ENCODE assay signal across 10 cellular contexts in the genomic region with DNA sequence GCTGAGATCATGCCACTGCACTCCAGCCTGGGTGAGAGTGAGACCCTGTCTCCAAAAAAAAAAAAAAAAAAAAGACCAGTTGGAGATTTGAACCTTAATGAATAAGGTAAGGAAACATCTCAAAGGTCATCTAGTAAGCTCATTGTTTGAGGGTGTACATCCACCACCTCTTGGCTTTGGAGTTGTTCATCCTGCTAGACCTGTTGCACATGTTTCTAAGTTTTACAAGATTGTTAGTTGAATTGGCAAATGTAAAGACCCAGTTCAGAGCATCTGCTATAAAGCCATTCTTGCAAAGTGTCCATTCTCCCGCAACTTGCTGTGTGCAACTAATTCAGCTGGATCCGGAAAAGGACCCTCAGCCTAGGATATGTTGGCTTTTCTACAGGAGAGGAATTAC. TPM values are rescaled to one million over a fixed set of nuclear protein-coding genes. Genes with fewer than 3 reads are reported as not detected.
DNase-seq lines count a peak whose midpoint lies in the region; ATAC-seq, FAIRE-seq and TF ChIP-seq lines count a peak whose summit lies in the region.
"Had no signal": no experiment of that assay in that cellular context is flagged by ENCODE, and none has a peak within 500 bp of the region (broad histone marks: within the 10 kb centered on the region; RNA-seq: fewer than 3 reads in every experiment).

No MANE protein-coding gene starts in this region.

- H3K36me3 Mint-ChIP-seq in astrocyte (ENCODE audit: low read depth, unreplicated experiment) = peaks cover 3% of the 10 kb centered on the region

- intact Hi-C loops in HCT116 (cut with micrococcal nuclease) (no loop called here), lower lobe of right lung (cut with DNase I) (no loop called here)

- no peak for TF ChIP-seq RAD21 in HCT116 (IDR thresholded peaks at IDR 0.05; ENCODE audit: low read depth)

- H3K9me3 ChIP-seq in HCT116 (ENCODE audit: control insufficient read depth in 1 of 2, insufficient read depth in 1 of 2, low read depth in 1 of 2, low read length in 2 of 2) (no peaks in the 10 kb centered on the region), astrocyte (ENCODE audit: insufficient read depth, low read depth, low read length) (no peaks in the 10 kb centered on the region), lower lobe of right lung (no peaks in the 10 kb centered on the region)

- H3K27me3 ChIP-seq in HCT116 (ENCODE audit: insufficient read depth, low read length) = no peaks in the 10 kb centered on the region
- H3K27me3 ChIP-seq in astrocyte (ENCODE audit: insufficient read depth, low read length) = no peaks in the 10 kb centered on the region
- no peaks in the 10 kb centered on the region for H3K27me3 ChIP-seq in lower lobe of right lung (ENCODE audit: low read depth)

- no peak for TF ChIP-seq CTCF in 22Rv1 (IDR thresholded peaks at IDR 0.05)
- no peak for TF ChIP-seq CTCF in HCT116 (IDR thresholded peaks at IDR 0.05 in 2 of 3, conservative IDR thresholded peaks at IDR 0.05 in 1 of 3; ENCODE audit: borderline replicate concordance in 1 of 3, insufficient read depth in 1 of 3, low read depth in 2 of 3, low read length in 2 of 3)
- TF ChIP-seq CTCF in astrocyte (IDR thresholded peaks at IDR 0.05; ENCODE audit: insufficient read depth, low read depth, low read length) = no peak
- no peak for TF ChIP-seq CTCF in lower lobe of right lung (IDR thresholded peaks at IDR 0.05)

- H3K4me3 ChIP-seq in HCT116 (replicated peaks in 1 of 2; ENCODE audit: low read depth in 1 of 2, low read length in 2 of 2) = peak overlapping the region; percentile 96 to 97
- H3K4me3 ChIP-seq in astrocyte (ENCODE audit: insufficient read depth, low read depth, low read length) = peak overlapping the region; percentile 92
- H3K4me3 ChIP-seq in lower lobe of right lung = peak overlapping the region; percentile 97

- FAIRE-seq in astrocyte (lab: Jason Lieb, UNC) = no peak

- H3K27ac Mint-ChIP-seq in astrocyte (ENCODE audit: unreplicated experiment) = no peak overlapping the region

- no peak overlapping the region for H2AFZ ChIP-seq in HCT116 (ENCODE audit: low read depth, low read length, poor library complexity, severe bottlenecking)
- H2AFZ ChIP-seq in astrocyte (ENCODE audit: low read depth, low read length) = no peak overlapping the region

- peak overlapping the region; percentile 97 for H3K4me3 Mint-ChIP-seq in astrocyte (ENCODE audit: unreplicated experiment)

- peak overlapping the region; percentile 70 for H3K4me2 ChIP-seq in HCT116 (ENCODE audit: low read length)
- peak overlapping the region; percentile 85 for H3K4me2 ChIP-seq in astrocyte (ENCODE audit: low read length)

- H3K9ac ChIP-seq in HCT116 (ENCODE audit: low read length) (peak overlapping the region; percentile 96), astrocyte (ENCODE audit: low read length) (peak overlapping the region; percentile 98)

- H4K20me1 ChIP-seq in HCT116 (ENCODE audit: insufficient read depth) (peaks cover 3% of the 10 kb centered on the region; the same call in 1 of the 2 replicates), astrocyte (ENCODE audit: insufficient read depth, low read length) (peaks cover 41% of the 10 kb centered on the region)

- no peak for TF ChIP-seq POLR2A in HCT116 (IDR thresholded peaks at IDR 0.05; ENCODE audit: borderline replicate concordance, extremely low read depth, insufficient read depth, insufficient read length)

- no TSS peak for BruUV-seq in HCT116 (replicated peaks; lab: Mats Ljungman, UMichigan)

- no peaks in the 10 kb centered on the region for H3K27me3 Mint-ChIP-seq in astrocyte (ENCODE audit: low read depth, unreplicated experiment)

- H3K4me1 Mint-ChIP-seq in astrocyte (ENCODE audit: low read depth, unreplicated experiment) = peaks cover 17% of the 10 kb centered on the region

- peaks cover 64% of the 10 kb centered on the region for H3K79me2 ChIP-seq in HCT116 (ENCODE audit: insufficient read depth, low read length)
- peaks cover 51% of the 10 kb centered on the region for H3K79me2 ChIP-seq in astrocyte (ENCODE audit: insufficient read depth, low read length)

- H3K9me3 Mint-ChIP-seq in astrocyte (ENCODE audit: unreplicated experiment) = no peaks in the 10 kb centered on the region

- ATAC-seq in HCT116 = no peak
- ATAC-seq in lower lobe of right lung = no peak
- no peak for ATAC-seq in left lobe of liver

- H3K36me3 ChIP-seq in HCT116 (ENCODE audit: control insufficient read depth in 1 of 2, insufficient read depth in 2 of 2, low read length in 2 of 2) (peaks cover 39 to 52% of the 10 kb centered on the region in 2 experiments), astrocyte (ENCODE audit: insufficient read depth, low read length) (peaks cover 36% of the 10 kb centered on the region), lower lobe of right lung (peaks cover 46% of the 10 kb centered on the region)

- H3K9me2 ChIP-seq in HCT116 (ENCODE audit: insufficient read depth) = no peaks in the 10 kb centered on the region

- RAD21 ChIA-PET in HCT116 (lab: Charles Lee; ENCODE audit: low non-redundant PET in 1 of 2, low total read pairs in 2 of 2, uncharacterized antibody in 2 of 2, unreplicated experiment in 2 of 2) = no interaction called here

- CTCF ChIA-PET in HCT116 (lab: Charles Lee) = interaction anchor here (0.8 kb wide), 1 partner anchor 12 kb away, joined by 3 read pairs; no protein-coding TSS in a partner anchor

- H3K27ac ChIP-seq in 22Rv1 (peak overlapping the region; percentile 97), HCT116 (ENCODE audit: low read depth, low read length) (no peak overlapping the region), astrocyte (ENCODE audit: low read depth, low read length) (no peak overlapping the region), lower lobe of right lung (peak overlapping the region; percentile 96)

- peaks cover 9 to 19% of the 10 kb centered on the region in 2 experiments; a peak in 3 of 4 replicates for H3K4me1 ChIP-seq in HCT116 (ENCODE audit: control insufficient read depth in 1 of 2, insufficient read depth in 2 of 2, low read length in 2 of 2)
- peaks cover 19% of the 10 kb centered on the region for H3K4me1 ChIP-seq in astrocyte (ENCODE audit: insufficient read depth, low read length)
- peaks cover 33% of the 10 kb centered on the region for H3K4me1 ChIP-seq in lower lobe of right lung

- POLR2A ChIA-PET in HCT116 (lab: Charles Lee) = no interaction called here

- no peak for DNase-seq in HCT116 (ENCODE audit: low read depth, low spot score)
- DNase-seq in astrocyte (ENCODE audit: low read depth) = no peak
- no peak for DNase-seq in lower lobe of right lung
- no peak for DNase-seq in stimulated activated CD4-positive, alpha-beta T cell treated with anti-CD3 and anti-CD28 coated beads, Interleukin-4, amount 100 ng/mL, for 1 hour
- DNase-seq in OCI-M2 (lab: John Stamatoyannopoulos, UW; ENCODE audit: unreplicated experiment) = no peak
- no peak for DNase-seq in left lobe of liver (ENCODE audit: low spot score)
- DNase-seq in middle frontal gyrus (ENCODE audit: extremely low spot score, low spot score) = no peak
- DNase-seq: GDM1, NCI-H2227 treated with DMSO at 0.1 percent for 48 hours had no signal

TF ChIP-seq in HCT116, 20 proteins besides CTCF, POLR2A, EP300 and RAD21:
- TF ChIP-seq POLR2AphosphoS5 (IDR thresholded peaks at IDR 0.05; ENCODE audit: low read depth, low read length) (no peak), SRF (IDR thresholded peaks at IDR 0.05; ENCODE audit: low read depth) (no peak), ZFX (IDR thresholded peaks at IDR 0.05) (no peak), ELF1 (IDR thresholded peaks at IDR 0.05; ENCODE audit: borderline replicate concordance, low read depth) (no peak), CEBPB (IDR thresholded peaks at IDR 0.05; ENCODE audit: low read depth) (no peak), JUND (IDR thresholded peaks at IDR 0.05) (no peak)
- TF ChIP-seq, protein P1, sequence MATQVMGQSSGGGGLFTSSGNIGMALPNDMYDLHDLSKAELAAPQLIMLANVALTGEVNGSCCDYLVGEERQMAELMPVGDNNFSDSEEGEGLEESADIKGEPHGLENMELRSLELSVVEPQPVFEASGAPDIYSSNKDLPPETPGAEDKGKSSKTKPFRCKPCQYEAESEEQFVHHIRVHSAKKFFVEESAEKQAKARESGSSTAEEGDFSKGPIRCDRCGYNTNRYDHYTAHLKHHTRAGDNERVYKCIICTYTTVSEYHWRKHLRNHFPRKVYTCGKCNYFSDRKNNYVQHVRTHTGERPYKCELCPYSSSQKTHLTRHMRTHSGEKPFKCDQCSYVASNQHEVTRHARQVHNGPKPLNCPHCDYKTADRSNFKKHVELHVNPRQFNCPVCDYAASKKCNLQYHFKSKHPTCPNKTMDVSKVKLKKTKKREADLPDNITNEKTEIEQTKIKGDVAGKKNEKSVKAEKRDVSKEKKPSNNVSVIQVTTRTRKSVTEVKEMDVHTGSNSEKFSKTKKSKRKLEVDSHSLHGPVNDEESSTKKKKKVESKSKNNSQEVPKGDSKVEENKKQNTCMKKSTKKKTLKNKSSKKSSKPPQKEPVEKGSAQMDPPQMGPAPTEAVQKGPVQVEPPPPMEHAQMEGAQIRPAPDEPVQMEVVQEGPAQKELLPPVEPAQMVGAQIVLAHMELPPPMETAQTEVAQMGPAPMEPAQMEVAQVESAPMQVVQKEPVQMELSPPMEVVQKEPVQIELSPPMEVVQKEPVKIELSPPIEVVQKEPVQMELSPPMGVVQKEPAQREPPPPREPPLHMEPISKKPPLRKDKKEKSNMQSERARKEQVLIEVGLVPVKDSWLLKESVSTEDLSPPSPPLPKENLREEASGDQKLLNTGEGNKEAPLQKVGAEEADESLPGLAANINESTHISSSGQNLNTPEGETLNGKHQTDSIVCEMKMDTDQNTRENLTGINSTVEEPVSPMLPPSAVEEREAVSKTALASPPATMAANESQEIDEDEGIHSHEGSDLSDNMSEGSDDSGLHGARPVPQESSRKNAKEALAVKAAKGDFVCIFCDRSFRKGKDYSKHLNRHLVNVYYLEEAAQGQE (IDR thresholded peaks at IDR 0.05; ENCODE audit: low read depth) = no peak
TF ChIP-seq in HCT116: peak in this region for 0.

RNA-seq across cellular contexts. Expression of a gene that starts 1.5 kb away (rescaled TPM):
- total RNA-seq in HCT116 (2021; ENCODE audit: unreplicated experiment) (109 TPM), astrocyte (90.8 and 96.1 TPM in 2 replicates), lower lobe of right lung (59.0 TPM), left lobe of liver (39.4 TPM)
- 125 and 135 TPM in 2 replicates for polyA plus RNA-seq in HCT116 (2012)

Comparison
In these comparisons a context has a peak if more than half of its experiments do, and no peak if none do; other contexts are left out.
1. H3K27ac ChIP-seq: peak in 22Rv1 (single experiment) and lower lobe of right lung (single experiment); none in HCT116 (single experiment) and astrocyte (single experiment).
2. Peak in every context shown above with its lines, with median percentiles within 50 percentile points of each other: H3K4me3 ChIP-seq.